ENCODE assay signal across 1 cellular context in genomic region chr12:53180270-53180930, GRCh38.
TF ChIP-seq lines count a peak whose summit lies in the region.

TSS of gene CSAD (minus strand) at chr12:53180925. CDS start at chr12:53173470, 7,455 bp downstream.
TSS of gene ZNF740 (plus strand) at chr12:53180722. CDS start at chr12:53181984, 1,262 bp downstream.

TF ChIP-seq in IMR-90, 13 proteins besides CTCF, POLR2A, EP300 and RAD21 (continued from another document):
- TF ChIP-seq RCOR1 (IDR thresholded peaks at IDR 0.05; ENCODE audit: insufficient replicate concordance, low read length) = no peak
- TF ChIP-seq USF2 (IDR thresholded peaks at IDR 0.05; ENCODE audit: low read depth, low read length) = no peak
- no peak for TF ChIP-seq RFX5 (IDR thresholded peaks at IDR 0.05; ENCODE audit: low read depth, low read length)
- peak; percentile 76 for TF ChIP-seq MXI1 (IDR thresholded peaks at IDR 0.05; ENCODE audit: borderline replicate concordance, low read depth, low read length)
- TF ChIP-seq CHD1 (IDR thresholded peaks at IDR 0.05; ENCODE audit: low read depth, low read length) = no peak
